Comparison of ENCODE assay signal across 1 cellular context in genomic region chr18:3485153-3486149, GRCh38.
TF ChIP-seq lines count a peak whose summit lies in the region.

No MANE protein-coding gene starts in this region.

TF ChIP-seq in GM12878, 131 proteins besides CTCF, POLR2A, EP300 and RAD21:
- TF ChIP-seq ATF2 (IDR thresholded peaks at IDR 0.05; ENCODE audit: low read length) (peak; percentile 34; the same call in 1 of the 2 replicates), SIN3A (IDR thresholded peaks at IDR 0.05; ENCODE audit: low read depth, low read length) (no peak), RAD51 (IDR thresholded peaks at IDR 0.05) (no peak), NR2F1 (conservative IDR thresholded peaks at IDR 0.05) (no peak), MEF2B (IDR thresholded peaks at IDR 0.05; ENCODE audit: partially characterized antibody, poor library complexity, severe bottlenecking) (no peak), NFIC (IDR thresholded peaks at IDR 0.05; ENCODE audit: low read depth, low read length) (peak; percentile 58), IRF5 (IDR thresholded peaks at IDR 0.05; ENCODE audit: borderline replicate concordance) (no peak), JUNB (IDR thresholded peaks at IDR 0.05) (peak; percentile 67), EZH2 (IDR thresholded peaks at IDR 0.05; ENCODE audit: borderline replicate concordance, control insufficient read depth, low read depth, low read length) (no peak), ASH2L (IDR thresholded peaks at IDR 0.05; ENCODE audit: borderline replicate concordance, low read depth) (no peak), SIX5 (IDR thresholded peaks at IDR 0.05; ENCODE audit: low read depth, low read length, severe bottlenecking) (no peak), RUNX3 (IDR thresholded peaks at IDR 0.05; ENCODE audit: low read length) (peak; percentile 83), SPI1 (IDR thresholded peaks at IDR 0.05; ENCODE audit: borderline replicate concordance, insufficient read depth, low read depth, low read length) (no peak), NBN (IDR thresholded peaks at IDR 0.05) (no peak), CHD2 (IDR thresholded peaks at IDR 0.05; ENCODE audit: borderline replicate concordance, low read depth, low read length) (no peak), ETV6 (conservative IDR thresholded peaks at IDR 0.05 in 1 of 2, IDR thresholded peaks at IDR 0.05 in 1 of 2; ENCODE audit: borderline replicate concordance in 1 of 2, low read depth in 1 of 2) (peak in 1 of 2 experiments; percentile 39; a peak in 1 of 4 replicates), CREM (IDR thresholded peaks at IDR 0.05; ENCODE audit: low read depth) (peak; percentile 17; the same call in 1 of the 2 replicates), BMI1 (IDR thresholded peaks at IDR 0.05; ENCODE audit: borderline replicate concordance) (no peak), ZNF384 (IDR thresholded peaks at IDR 0.05; ENCODE audit: borderline replicate concordance, low read depth, low read length) (no peak), PAX5 (IDR thresholded peaks at IDR 0.05; ENCODE audit: borderline replicate concordance, low read depth, low read length) (no peak), TARDBP (IDR thresholded peaks at IDR 0.05; ENCODE audit: borderline replicate concordance) (no peak), SP1 (IDR thresholded peaks at IDR 0.05; ENCODE audit: low read depth, low read length) (no peak), CREB1 (IDR thresholded peaks at IDR 0.05; ENCODE audit: low read depth) (no peak), ZNF217 (IDR thresholded peaks at IDR 0.05) (no peak)
- TF ChIP-seq, protein P1, sequence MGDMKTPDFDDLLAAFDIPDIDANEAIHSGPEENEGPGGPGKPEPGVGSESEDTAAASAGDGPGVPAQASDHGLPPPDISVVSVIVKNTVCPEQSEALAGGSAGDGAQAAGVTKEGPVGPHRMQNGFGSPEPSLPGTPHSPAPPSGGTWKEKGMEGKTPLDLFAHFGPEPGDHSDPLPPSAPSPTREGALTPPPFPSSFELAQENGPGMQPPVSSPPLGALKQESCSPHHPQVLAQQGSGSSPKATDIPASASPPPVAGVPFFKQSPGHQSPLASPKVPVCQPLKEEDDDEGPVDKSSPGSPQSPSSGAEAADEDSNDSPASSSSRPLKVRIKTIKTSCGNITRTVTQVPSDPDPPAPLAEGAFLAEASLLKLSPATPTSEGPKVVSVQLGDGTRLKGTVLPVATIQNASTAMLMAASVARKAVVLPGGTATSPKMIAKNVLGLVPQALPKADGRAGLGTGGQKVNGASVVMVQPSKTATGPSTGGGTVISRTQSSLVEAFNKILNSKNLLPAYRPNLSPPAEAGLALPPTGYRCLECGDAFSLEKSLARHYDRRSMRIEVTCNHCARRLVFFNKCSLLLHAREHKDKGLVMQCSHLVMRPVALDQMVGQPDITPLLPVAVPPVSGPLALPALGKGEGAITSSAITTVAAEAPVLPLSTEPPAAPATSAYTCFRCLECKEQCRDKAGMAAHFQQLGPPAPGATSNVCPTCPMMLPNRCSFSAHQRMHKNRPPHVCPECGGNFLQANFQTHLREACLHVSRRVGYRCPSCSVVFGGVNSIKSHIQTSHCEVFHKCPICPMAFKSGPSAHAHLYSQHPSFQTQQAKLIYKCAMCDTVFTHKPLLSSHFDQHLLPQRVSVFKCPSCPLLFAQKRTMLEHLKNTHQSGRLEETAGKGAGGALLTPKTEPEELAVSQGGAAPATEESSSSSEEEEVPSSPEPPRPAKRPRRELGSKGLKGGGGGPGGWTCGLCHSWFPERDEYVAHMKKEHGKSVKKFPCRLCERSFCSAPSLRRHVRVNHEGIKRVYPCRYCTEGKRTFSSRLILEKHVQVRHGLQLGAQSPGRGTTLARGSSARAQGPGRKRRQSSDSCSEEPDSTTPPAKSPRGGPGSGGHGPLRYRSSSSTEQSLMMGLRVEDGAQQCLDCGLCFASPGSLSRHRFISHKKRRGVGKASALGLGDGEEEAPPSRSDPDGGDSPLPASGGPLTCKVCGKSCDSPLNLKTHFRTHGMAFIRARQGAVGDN (IDR thresholded peaks at IDR 0.05) = no peak
